ENCODE assay signal across 25 cellular contexts in the genomic region with DNA sequence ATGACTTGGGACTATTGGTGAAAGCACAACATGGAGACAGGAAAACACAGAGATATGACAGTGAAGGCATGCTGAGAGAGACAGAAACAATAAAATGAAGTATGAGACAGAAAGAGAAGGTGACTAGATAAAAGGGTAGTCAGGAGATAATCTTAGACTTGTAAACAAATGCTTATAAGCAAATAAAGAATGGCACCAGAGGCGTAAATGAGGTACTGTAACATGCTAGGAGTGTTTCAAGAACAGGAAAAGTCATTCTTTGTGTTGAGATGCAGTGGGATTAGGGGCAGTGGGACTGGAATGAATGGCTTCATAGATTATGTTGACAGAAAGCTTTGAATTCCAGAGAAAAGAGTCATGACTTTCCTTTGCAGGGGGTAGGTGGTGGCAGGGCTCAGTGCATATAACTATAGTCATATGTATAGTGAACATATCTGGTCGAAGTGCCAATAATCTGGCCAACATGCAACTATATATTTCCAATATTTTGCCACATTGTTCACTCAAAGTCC.
A peak's percentile ranks its signal among the peaks of the same experiment; 100 is the strongest.
DNase-seq lines count a peak whose midpoint lies in the region; ATAC-seq and TF ChIP-seq lines count a peak whose summit lies in the region.
"Had no signal": no experiment of that assay in that cellular context is flagged by ENCODE, and none has a peak within 500 bp of the region (broad histone marks: within the 10 kb centered on the region; RNA-seq: fewer than 3 reads in every experiment).

No MANE protein-coding gene starts in this region.

- H3K36me3 Mint-ChIP-seq in GM23338 (ENCODE audit: low read depth): no peaks in the 10 kb centered on the region
- H3K36me3 Mint-ChIP-seq: activated naive CD4-positive, alpha-beta T cell treated with anti-CD3 and anti-CD28 coated beads, Interleukin-2, amount 10 ng/mL, durations not matched to agents 7 days and 5 days; CD8-positive, alpha-beta T cell; naive B cell; stimulated activated naive B cell treated with anti-CD40 and anti-IgM and Interleukin-4, amounts not matched to agents 10 μg/mL and 1 μg/mL and 100 μg/mL, for 72 hours had no signal

- no peak overlapping the region for H3K27ac ChIP-seq in GM23338 (ENCODE audit: low read depth)
- no peak overlapping the region for H3K27ac ChIP-seq in SK-N-SH (ENCODE audit: low read depth in 2 of 2, low read length in 1 of 2)

- no peak overlapping the region for H3K4me2 ChIP-seq in GM23338
- no peak overlapping the region for H3K4me2 ChIP-seq in SK-N-SH
- H3K4me2 ChIP-seq: smooth muscle cell had no signal

- no peaks in the 10 kb centered on the region for H3K27me3 Mint-ChIP-seq in GM23338 (ENCODE audit: insufficient read depth, low read depth, poor library complexity)
- H3K27me3 Mint-ChIP-seq: activated B cell treated with CpG ODN at 0.5 μM for 24 hours; activated naive CD4-positive, alpha-beta T cell treated with anti-CD3 and anti-CD28 coated beads, Interleukin-2, amount 10 ng/mL, durations not matched to agents 7 days and 5 days; naive B cell; stimulated activated naive B cell treated with anti-CD40 and anti-IgM and Interleukin-4, amounts not matched to agents 10 μg/mL and 1 μg/mL and 100 μg/mL, for 72 hours had no signal

- POLR2A ChIA-PET in SK-N-SH (lab: Yijun Ruan, JAX): no interaction called here

- H3K9me3 ChIP-seq in SK-N-SH (no peaks in the 10 kb centered on the region), MG63 (no peaks in the 10 kb centered on the region)

- DNase-seq in GM23338 (ENCODE audit: low spot score): no peak
- DNase-seq in SK-N-SH: no peak
- DNase-seq in glomerular visceral epithelial cell (ENCODE audit: extremely low spot score): peak; percentile 14
- DNase-seq in stimulated activated naive CD4-positive, alpha-beta T cell treated with Interleukin-2 at 50 U/mL for 16 hours (lab: John Stamatoyannopoulos, UW): no peak
- no peak for DNase-seq in MG63
- DNase-seq in pons (ENCODE audit: low spot score): no peak
- DNase-seq: activated B cell treated with CpG ODN at 0.5 μM for 24 hours; activated naive CD4-positive, alpha-beta T cell treated with anti-CD3 and anti-CD28 coated beads, Interleukin-2, amount 10 ng/mL, durations not matched to agents 7 days and 5 days; CD8-positive, alpha-beta T cell; central memory CD4-positive, alpha-beta T cell; DMS153; GF-D8; Karpas-422; left cardiac atrium; naive B cell; NCI-H1694; NCI-H2171; nucleus accumbens; RPMI8226; stimulated activated naive B cell treated with anti-CD40 and anti-IgM and Interleukin-4, amounts not matched to agents 10 μg/mL and 1 μg/mL and 100 μg/mL, for 72 hours; SW 1271; T1000 had no signal

- no peak overlapping the region for H3K4me3 Mint-ChIP-seq in GM23338
- H3K4me3 Mint-ChIP-seq: activated B cell treated with CpG ODN at 0.5 μM for 24 hours; activated naive CD4-positive, alpha-beta T cell treated with anti-CD3 and anti-CD28 coated beads, Interleukin-2, amount 10 ng/mL, durations not matched to agents 7 days and 5 days; activated T-helper 1 cell treated with anti-CD3 and anti-CD28 coated beads, Interleukin-12 subunit alpha, Interleukin-12 subunit beta, Interleukin-2, Interleukin-4 antibody, amounts not matched to agents 30 ng/mL and 10 ng/mL and 1 ng/mL, durations not matched to agents 14 hours and 24 hours and 36 hours; CD8-positive, alpha-beta T cell; naive B cell; stimulated activated naive B cell treated with anti-CD40 and anti-IgM and Interleukin-4, amounts not matched to agents 10 μg/mL and 1 μg/mL and 100 μg/mL, for 72 hours had no signal

- H3K9ac ChIP-seq in SK-N-SH: no peak overlapping the region

- TF ChIP-seq CTCF in GM23338 (conservative IDR thresholded peaks at IDR 0.05; ENCODE audit: low read depth in 2 of 2) (no peak), SK-N-SH (IDR thresholded peaks at IDR 0.05) (no peak)

- H3K4me1 ChIP-seq in GM23338 (ENCODE audit: insufficient read depth) (peaks cover 13% of the 10 kb centered on the region), SK-N-SH (ENCODE audit: control insufficient read depth in 1 of 2, insufficient read depth in 2 of 2, low read depth in 1 of 2, low read length in 1 of 2) (peaks cover 0 to 5% of the 10 kb centered on the region in 2 experiments; a peak in 3 of 4 replicates)

- H3F3A ChIP-seq in GM23338 (replicated peaks; ENCODE audit: low read depth) (no peaks in the 10 kb centered on the region), SK-N-SH (replicated peaks; ENCODE audit: insufficient read depth) (no peaks in the 10 kb centered on the region)

- no peak overlapping the region for H3K4me3 ChIP-seq in GM23338
- no peak overlapping the region for H3K4me3 ChIP-seq in SK-N-SH (ENCODE audit: low read depth in 2 of 2, low read length in 1 of 2)
- no peak overlapping the region for H3K4me3 ChIP-seq in MG63
- H3K4me3 ChIP-seq: smooth muscle cell had no signal

- peaks cover 33% of the 10 kb centered on the region for H3K4me1 Mint-ChIP-seq in GM23338
- H3K4me1 Mint-ChIP-seq: activated B cell treated with CpG ODN at 0.5 μM for 24 hours; activated naive CD4-positive, alpha-beta T cell treated with anti-CD3 and anti-CD28 coated beads, Interleukin-2, amount 10 ng/mL, durations not matched to agents 7 days and 5 days; naive B cell; stimulated activated naive B cell treated with anti-CD40 and anti-IgM and Interleukin-4, amounts not matched to agents 10 μg/mL and 1 μg/mL and 100 μg/mL, for 72 hours had no signal

- H3K9me3 Mint-ChIP-seq in GM23338: no peaks in the 10 kb centered on the region
- H3K9me3 Mint-ChIP-seq: activated B cell treated with CpG ODN at 0.5 μM for 24 hours; activated naive CD4-positive, alpha-beta T cell treated with anti-CD3 and anti-CD28 coated beads, Interleukin-2, amount 10 ng/mL, durations not matched to agents 7 days and 5 days; activated T-helper 1 cell treated with anti-CD3 and anti-CD28 coated beads, Interleukin-12 subunit alpha, Interleukin-12 subunit beta, Interleukin-2, Interleukin-4 antibody, amounts not matched to agents 30 ng/mL and 10 ng/mL and 1 ng/mL, durations not matched to agents 14 hours and 24 hours and 36 hours; CD8-positive, alpha-beta T cell; naive B cell; stimulated activated naive B cell treated with anti-CD40 and anti-IgM and Interleukin-4, amounts not matched to agents 10 μg/mL and 1 μg/mL and 100 μg/mL, for 72 hours had no signal

- H3K27ac Mint-ChIP-seq in GM23338: peak overlapping the region; percentile 2; the same call in 1 of the 2 replicates
- H3K27ac Mint-ChIP-seq: activated B cell treated with CpG ODN at 0.5 μM for 24 hours; activated naive CD4-positive, alpha-beta T cell treated with anti-CD3 and anti-CD28 coated beads, Interleukin-2, amount 10 ng/mL, durations not matched to agents 7 days and 5 days; activated T-helper 1 cell treated with anti-CD3 and anti-CD28 coated beads, Interleukin-12 subunit alpha, Interleukin-12 subunit beta, Interleukin-2, Interleukin-4 antibody, amounts not matched to agents 30 ng/mL and 10 ng/mL and 1 ng/mL, durations not matched to agents 14 hours and 24 hours and 36 hours; CD8-positive, alpha-beta T cell; naive B cell; stimulated activated naive B cell treated with anti-CD40 and anti-IgM and Interleukin-4, amounts not matched to agents 10 μg/mL and 1 μg/mL and 100 μg/mL, for 72 hours had no signal

- H3K79me2 ChIP-seq in GM23338 (replicated peaks; ENCODE audit: insufficient read depth) (no peaks in the 10 kb centered on the region), SK-N-SH (ENCODE audit: insufficient read depth) (no peaks in the 10 kb centered on the region)

- ATAC-seq in GM23338: no peak
- ATAC-seq in GM19351 (IDR thresholded peaks at IDR 0.05; ENCODE audit: unreplicated experiment): no peak
- ATAC-seq: CD8-positive, alpha-beta T cell; left cardiac atrium; stimulated activated naive B cell treated with anti-CD40 and anti-IgM and Interleukin-4, amounts not matched to agents 10 μg/mL and 1 μg/mL and 100 μg/mL, for 72 hours had no signal

- H4K20me1 ChIP-seq in GM23338 (replicated peaks; ENCODE audit: insufficient read depth): no peaks in the 10 kb centered on the region
- H4K20me1 ChIP-seq in SK-N-SH (ENCODE audit: insufficient read depth): no peaks in the 10 kb centered on the region

- whole genome bisulfite sequencing in SK-N-SH (ENCODE audit: low lambda C conversion rate): 41% methylated on average over 2 of the region's 2 CpGs

- H3K9me2 ChIP-seq in GM23338 (ENCODE audit: insufficient read depth) (no peaks in the 10 kb centered on the region), SK-N-SH (no peaks in the 10 kb centered on the region)

- H3K36me3 ChIP-seq in GM23338 (ENCODE audit: insufficient read depth) (no peaks in the 10 kb centered on the region), SK-N-SH (replicated peaks in 1 of 2; ENCODE audit: control insufficient read depth in 1 of 2, insufficient read depth in 2 of 2, low read length in 1 of 2) (no peaks in the 10 kb centered on the region), MG63 (no peaks in the 10 kb centered on the region)

- CTCF ChIA-PET in SK-N-SH (lab: Yijun Ruan, JAX): no interaction called here

- no peak for TF ChIP-seq RAD21 in SK-N-SH (IDR thresholded peaks at IDR 0.05; ENCODE audit: low read length)

- H2AFZ ChIP-seq in GM23338: no peak overlapping the region
- no peak overlapping the region; the same call in 1 of the 2 replicates for H2AFZ ChIP-seq in SK-N-SH (ENCODE audit: low read depth)

- TF ChIP-seq EP300 in SK-N-SH (IDR thresholded peaks at IDR 0.05; ENCODE audit: borderline replicate concordance in 1 of 2, low read depth in 1 of 2, low read length in 1 of 2): no peak

- no peaks in the 10 kb centered on the region for H3K27me3 ChIP-seq in GM23338 (ENCODE audit: insufficient read depth)
- H3K27me3 ChIP-seq in SK-N-SH (ENCODE audit: insufficient read depth): no peaks in the 10 kb centered on the region
- peaks cover 5% of the 10 kb centered on the region for H3K27me3 ChIP-seq in MG63

TF ChIP-seq in GM23338, 12 proteins besides CTCF, POLR2A, EP300 and RAD21 (continues in another document):
- TF ChIP-seq STAT1 (IDR thresholded peaks at IDR 0.05; ENCODE audit: unreplicated experiment) (no peak), ZNF114 (CRISPR knock-in tag; IDR thresholded peaks at IDR 0.05) (no peak), POLR2AphosphoS5 (IDR thresholded peaks at IDR 0.05; ENCODE audit: low read depth) (no peak)

TF ChIP-seq in SK-N-SH, 30 proteins besides CTCF, POLR2A, EP300 and RAD21 (continues in another document):
- TF ChIP-seq CHD2 (IDR thresholded peaks at IDR 0.05; ENCODE audit: low read length, partially characterized antibody) (no peak), TEAD4 (IDR thresholded peaks at IDR 0.05; ENCODE audit: borderline replicate concordance, insufficient read depth) (0 out of 2 replicates have a peak, but pooled peaks have one; percentile 9), NRF1 (IDR thresholded peaks at IDR 0.05; ENCODE audit: low read depth, low read length) (no peak), RCOR1 (IDR thresholded peaks at IDR 0.05; ENCODE audit: low read length) (no peak), YY1 (IDR thresholded peaks at IDR 0.05; ENCODE audit: low read depth) (no peak)
- TF ChIP-seq, protein P1, sequence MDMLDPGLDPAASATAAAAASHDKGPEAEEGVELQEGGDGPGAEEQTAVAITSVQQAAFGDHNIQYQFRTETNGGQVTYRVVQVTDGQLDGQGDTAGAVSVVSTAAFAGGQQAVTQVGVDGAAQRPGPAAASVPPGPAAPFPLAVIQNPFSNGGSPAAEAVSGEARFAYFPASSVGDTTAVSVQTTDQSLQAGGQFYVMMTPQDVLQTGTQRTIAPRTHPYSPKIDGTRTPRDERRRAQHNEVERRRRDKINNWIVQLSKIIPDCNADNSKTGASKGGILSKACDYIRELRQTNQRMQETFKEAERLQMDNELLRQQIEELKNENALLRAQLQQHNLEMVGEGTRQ (IDR thresholded peaks at IDR 0.05; ENCODE audit: borderline replicate concordance, low read depth, low read length): no peak
